In genomic region chr7:32507416-32507815, GRCh38 we compare ENCODE assay signal across 2 cellular contexts.
A peak's percentile ranks its signal among the peaks of the same experiment; 100 is the strongest.
TF ChIP-seq lines count a peak whose summit lies in the region.

No MANE protein-coding gene starts in this region.

TF ChIP-seq in IMR-90, 13 proteins besides CTCF, POLR2A, EP300 and RAD21:
- no peak for TF ChIP-seq RCOR1 (IDR thresholded peaks at IDR 0.05; ENCODE audit: insufficient replicate concordance, low read length)
- peak; percentile 9; the same call in 1 of the 2 replicates for TF ChIP-seq CEBPB (IDR thresholded peaks at IDR 0.05; ENCODE audit: low read depth, low read length)

TF ChIP-seq in WTC11, 78 proteins besides CTCF, POLR2A, EP300 and RAD21:
- no peak for TF ChIP-seq ERG (CRISPR knock-in tag; IDR thresholded peaks at IDR 0.05)
- no peak for TF ChIP-seq FOXP4 (CRISPR knock-in tag; IDR thresholded peaks at IDR 0.05)
